8 cellular contexts compared by ENCODE assay signal in genomic region chr6:151675746-151676459, GRCh38.
DNase-seq lines count a peak whose midpoint lies in the region; ATAC-seq and TF ChIP-seq lines count a peak whose summit lies in the region.

No MANE protein-coding gene starts in this region.

- TF ChIP-seq CTCF in HFF-Myc (IDR thresholded peaks at IDR 0.05; ENCODE audit: low read depth, low read length, missing control alignments) (peak; percentile 81), activated B cell treated with CpG ODN at 0.5 μM for 24 hours (IDR thresholded peaks at IDR 0.05) (peak; percentile 74), chondrocyte (IDR thresholded peaks at IDR 0.05) (peak; percentile 79), tibial artery (IDR thresholded peaks at IDR 0.05) (peak; percentile 61 to 82)

- H3K4me1 ChIP-seq in tibial artery, result peaks cover 0 to 3% (median under 1%) of the 10 kb centered on the region in 4 donors

- ATAC-seq in activated B cell treated with CpG ODN at 0.5 μM for 24 hours (ENCODE audit: low read depth), result peak; percentile 89

- H3K27ac ChIP-seq in tibial artery, result no peak overlapping the region

- H3K27ac Mint-ChIP-seq in activated B cell treated with CpG ODN at 0.5 μM for 24 hours, result no peak overlapping the region
- H3K27ac Mint-ChIP-seq in chondrocyte (ENCODE audit: unreplicated experiment), result no peak overlapping the region

- H3K27me3 Mint-ChIP-seq in activated B cell treated with CpG ODN at 0.5 μM for 24 hours, result no peaks in the 10 kb centered on the region
- H3K27me3 Mint-ChIP-seq in chondrocyte (ENCODE audit: low read depth), result peaks cover 6% of the 10 kb centered on the region

- H3K4me1 Mint-ChIP-seq in activated B cell treated with CpG ODN at 0.5 μM for 24 hours (peaks cover 4% of the 10 kb centered on the region), chondrocyte (ENCODE audit: low read depth) (no peaks in the 10 kb centered on the region)

- peak; percentile 5 for DNase-seq in NK-92 treated with Interleukin-12 subunit alpha and Interleukin-12 subunit beta, amount 100 ng/mL, for 24 hours (lab: John Stamatoyannopoulos, UW)
- no peak for DNase-seq in NK-92 (lab: John Stamatoyannopoulos, UW; ENCODE audit: unreplicated experiment)
- DNase-seq in HFF-Myc (ENCODE audit: extremely low read depth, low read depth), result no peak
- peak; percentile 11 for DNase-seq in MV-4-11 (lab: John Stamatoyannopoulos, UW)
- peak; percentile 32 for DNase-seq in activated B cell treated with CpG ODN at 0.5 μM for 24 hours
- DNase-seq in chondrocyte (ENCODE audit: low spot score), result no peak
- DNase-seq in midbrain (lab: John Stamatoyannopoulos, UW), result peak; percentile 8
- DNase-seq in tibial artery, result no peak

- no peaks in the 10 kb centered on the region for H3K27me3 ChIP-seq in tibial artery

- intact Hi-C loops in activated B cell treated with CpG ODN at 0.5 μM for 24 hours (cut with micrococcal nuclease), result loop anchor here (1.0 to 5.0 kb wide), 5 partner anchors 89 to 662 kb away; partner anchors contain the start of gene ESR1
- intact Hi-C loops in tibial artery (cut with DNase I; ENCODE audit: low total_unique reads), result no loop called here

- POLR2A ChIA-PET in activated B cell treated with CpG ODN at 0.5 μM for 24 hours (lab: Charles Lee), result interaction anchor here (0.6 kb wide), 2 partner anchors 22 to 211 kb away, joined by 3 read pairs; no protein-coding TSS in a partner anchor

- H3K4me3 ChIP-seq in HFF-Myc (replicated peaks; ENCODE audit: low read depth, low read length) (no peak overlapping the region), tibial artery (no peak overlapping the region)

- no peaks in the 10 kb centered on the region for H3K36me3 Mint-ChIP-seq in activated B cell treated with CpG ODN at 0.5 μM for 24 hours (ENCODE audit: low read depth)
- no peaks in the 10 kb centered on the region for H3K36me3 Mint-ChIP-seq in chondrocyte (ENCODE audit: low read depth)

- H3K9me3 Mint-ChIP-seq in activated B cell treated with CpG ODN at 0.5 μM for 24 hours (peaks cover 4% of the 10 kb centered on the region), chondrocyte (ENCODE audit: low read depth) (peaks cover 4% of the 10 kb centered on the region)

- H3K36me3 ChIP-seq in tibial artery, result no peaks in the 10 kb centered on the region

- CTCF ChIA-PET in activated B cell treated with CpG ODN at 0.5 μM for 24 hours (lab: Charles Lee), result interaction anchor here (0.6 to 3.3 kb wide), 14 partner anchors 15 to 681 kb away, joined by 3 to 23 read pairs (median 3); no protein-coding TSS in a partner anchor

- H3K9me3 ChIP-seq in tibial artery, result no peaks in the 10 kb centered on the region

- no peak overlapping the region for H3K4me3 Mint-ChIP-seq in activated B cell treated with CpG ODN at 0.5 μM for 24 hours
- no peak overlapping the region for H3K4me3 Mint-ChIP-seq in chondrocyte (ENCODE audit: unreplicated experiment)

Comparison
In these comparisons a context has a peak if more than half of its experiments do, and no peak if none do; other contexts are left out.
1. DNase-seq: peak in NK-92 treated with Interleukin-12 subunit alpha and Interleukin-12 subunit beta, amount 100 ng/mL, for 24 hours (single experiment), MV-4-11 (single experiment), activated B cell treated with CpG ODN at 0.5 μM for 24 hours (single experiment) and midbrain (single experiment); none in NK-92 (single experiment), HFF-Myc (single experiment), chondrocyte (single experiment) and tibial artery (0 of 2).
2. Peak in every context shown above with its lines, with median percentiles within 50 percentile points of each other: CTCF ChIP-seq.